17 cellular contexts compared by ENCODE assay signal in genomic region chr15:88906551-88906950, GRCh38. TPM values are rescaled to one million over a fixed set of nuclear protein-coding genes. Genes with fewer than 3 reads are reported as not detected.
DNase-seq lines count a peak whose midpoint lies in the region; ATAC-seq and TF ChIP-seq lines count a peak whose summit lies in the region.
"Had no signal": no experiment of that assay in that cellular context is flagged by ENCODE, and none has a peak within 500 bp of the region (broad histone marks: within the 10 kb centered on the region; RNA-seq: fewer than 3 reads in every experiment).

No MANE protein-coding gene starts in this region.

- H3K27me3 Mint-ChIP-seq in T-cell, result no peaks in the 10 kb centered on the region

- ATAC-seq in left ventricle myocardium superior (no peak), T-cell (replicated peaks in 1 of 4) (no peak), psoas muscle (no peak), right lobe of liver (no peak), HG02623 (IDR thresholded peaks at IDR 0.05; ENCODE audit: unreplicated experiment) (no peak)
- ATAC-seq: A549 had no signal

- no peak for DNase-seq in left ventricle myocardium inferior
- no peak for DNase-seq in left ventricle myocardium superior
- no peak for DNase-seq in T-cell
- no peak for DNase-seq in psoas muscle
- no peak for DNase-seq in right lobe of liver
- no peak for DNase-seq in UCSD-AML1 (lab: John Stamatoyannopoulos, UW; ENCODE audit: unreplicated experiment)
- DNase-seq: DMS79, NCI-H1417, NCI-H187, NCI-H2107, NCI-H510A, NCI-H748 treated with DMSO at 0.1 percent for 48 hours, RPMI8226 had no signal

- H3K27ac Mint-ChIP-seq in T-cell, result peak overlapping the region; percentile 98 to 99

- H3K27me3 ChIP-seq in left ventricle myocardium inferior (ENCODE audit: low read depth) (no peaks in the 10 kb centered on the region), psoas muscle (ENCODE audit: insufficient read depth in 3 of 3, low read length in 2 of 3) (no peaks in the 10 kb centered on the region), right lobe of liver (no peaks in the 10 kb centered on the region)
- H3K27me3 ChIP-seq: BLaER1 had no signal

- CTCF ChIA-PET in T-cell (lab: Charles Lee), result interaction anchor here (0.6 to 3.0 kb wide), 2 partner anchors 11 to 13 kb away, joined by 5 to 44 read pairs; partner anchors contain the start of gene HAPLN3 (in 1 of the 2)

- peaks cover 96% of the 10 kb centered on the region for H3K4me1 ChIP-seq in left ventricle myocardium inferior
- H3K4me1 ChIP-seq in psoas muscle, result peaks cover 93% of the 10 kb centered on the region
- H3K4me1 ChIP-seq in right lobe of liver, result no peaks in the 10 kb centered on the region

- H3K9me3 Mint-ChIP-seq in T-cell, result no peaks in the 10 kb centered on the region

- H3K4me3 Mint-ChIP-seq in T-cell, result no peak overlapping the region

- WGBS in psoas muscle, 3 donors, result 96 to 98% (median 97%) methylated on average over 7 of the region's 7 CpGs
- 95% methylated on average over 6 of the region's 7 CpGs for WGBS in right lobe of liver (ENCODE audit: insufficient coverage, low coverage, low lambda C conversion rate, missing lambda C conversion rate)

- TF ChIP-seq CTCF in left ventricle myocardium inferior (IDR thresholded peaks at IDR 0.05; ENCODE audit: borderline replicate concordance) (no peak), psoas muscle (IDR thresholded peaks at IDR 0.05) (no peak), right lobe of liver (IDR thresholded peaks at IDR 0.05) (no peak)

- peak overlapping the region; percentile 95 for H3K27ac ChIP-seq in left ventricle myocardium inferior (replicated peaks)
- peak overlapping the region; percentile 48 for H3K27ac ChIP-seq in psoas muscle
- no peak overlapping the region for H3K27ac ChIP-seq in right lobe of liver
- H3K27ac ChIP-seq: BLaER1, KMS-11 had no signal

- intact Hi-C loops in left ventricle myocardium inferior (cut with micrococcal nuclease), result loop anchor here (10.0 kb wide), 1 partner anchor 268 kb away; no protein-coding TSS in a partner anchor
- intact Hi-C loops in left ventricle myocardium superior (cut with micrococcal nuclease), result no loop called here
- intact Hi-C loops in psoas muscle (cut with DNase I), result loop anchor here (5.0 to 10.0 kb wide), 2 partner anchors 111 to 268 kb away; no protein-coding TSS in a partner anchor
- intact Hi-C loops in right lobe of liver (cut with DNase I), result loop anchor here in 1 of 2 donors (5.0 kb wide), 1 partner anchor 111 kb away; no protein-coding TSS in a partner anchor

- POLR2A ChIA-PET in T-cell (lab: Charles Lee), result no interaction called here

- H3K36me3 ChIP-seq in left ventricle myocardium inferior (peaks cover 78% of the 10 kb centered on the region), psoas muscle (ENCODE audit: insufficient read depth in 1 of 2, low read depth in 1 of 2) (peaks cover 9 to 83% of the 10 kb centered on the region in 2 donors), right lobe of liver (peaks cover 0 to under 1% (median 0%) of the 10 kb centered on the region in 4 donors)

- peak overlapping the region; percentile 78 for H3K4me3 ChIP-seq in left ventricle myocardium inferior
- no peak overlapping the region for H3K4me3 ChIP-seq in psoas muscle
- H3K4me3 ChIP-seq in right lobe of liver, result no peak overlapping the region
- H3K4me3 ChIP-seq: A549, BLaER1 had no signal

- H3K9me3 ChIP-seq in left ventricle myocardium inferior (replicated peaks) (no peaks in the 10 kb centered on the region), psoas muscle (no peaks in the 10 kb centered on the region), right lobe of liver (no peaks in the 10 kb centered on the region)
- H3K9me3 ChIP-seq: A549, BLaER1 had no signal

- H3K4me1 Mint-ChIP-seq in T-cell, result peaks cover 49 to 67% (median 59%) of the 10 kb centered on the region in 3 donors

- peaks cover 6% of the 10 kb centered on the region for H3K36me3 Mint-ChIP-seq in T-cell

- TF ChIP-seq POLR2A in right lobe of liver (IDR thresholded peaks at IDR 0.05), result no peak

RNA-seq across cellular contexts. Expression of gene MFGE8, which starts 6.6 kb away (rescaled TPM):
- total RNA-seq in left ventricle myocardium inferior (421 TPM), left ventricle myocardium superior (322 TPM), T-cell (100 to 1,000 TPM in 2 of 5 donors, 10 to 100 TPM in 3; 75.4 to 132 (median 99.5) TPM), psoas muscle (100 to 1,000 TPM; 137 to 771 (median 335) TPM), right lobe of liver (10 to 100 TPM in 5 of 6 experiments, 1 to 10 TPM in 1; 9.7 to 20.4 (median 17.6) TPM)
- polyA plus RNA-seq in psoas muscle, result 100 to 1,000 TPM; 218 to 274 (median 253) TPM

RNA-seq across cellular contexts. Expression of gene HAPLN3, which starts 11.2 kb away (rescaled TPM):
- 3.2 TPM for total RNA-seq in left ventricle myocardium inferior
- total RNA-seq in left ventricle myocardium superior, result 2.0 TPM
- total RNA-seq in T-cell, result 100 to 1,000 TPM in 4 of 5 donors, 10 to 100 TPM in 1; 86.2 to 187 (median 156) TPM
- 1 to 10 TPM; 3.5 to 5.8 (median 4.4) TPM for total RNA-seq in psoas muscle
- polyA plus RNA-seq in psoas muscle, result 1 to 10 TPM; 1.2 to 5.4 (median 1.5) TPM
- 1 to 10 TPM in 1 of 6 experiments, under 1 TPM in 4, not detected in 1; 0.12 to 1.2 (median 0.25) TPM for total RNA-seq in right lobe of liver

Comparison
In these comparisons a context has a peak if more than half of its experiments do, and no peak if none do; other contexts are left out.
1. H3K27ac ChIP-seq: peak in left ventricle myocardium inferior (single experiment) and psoas muscle (single experiment); none in right lobe of liver (0 of 3).
2. RNA of gene HAPLN3, which starts 11.2 kb away (total RNA-seq): 86.2 to 187 TPM in T-cell; 3.5 to 5.8 TPM in psoas muscle, 3.2 TPM in left ventricle myocardium inferior (single experiment), 2.0 TPM in left ventricle myocardium superior (single experiment) and 0.12 to 1.2 TPM in right lobe of liver; every median in the first group is over 10 times any median in the second.